6 cellular contexts compared by ENCODE assay signal in genomic region chr11:57641426-57641825, GRCh38. TPM values are rescaled to one million over a fixed set of nuclear protein-coding genes. Genes with fewer than 3 reads are reported as not detected.
DNase-seq lines count a peak whose midpoint lies in the region; ATAC-seq, FAIRE-seq and TF ChIP-seq lines count a peak whose summit lies in the region.

No MANE protein-coding gene starts in this region.

- peak; percentile 68 for TF ChIP-seq CTCF in cardiac fibroblast (IDR thresholded peaks at IDR 0.05; ENCODE audit: low read depth, low read length)

- no peak for ATAC-seq in GM21737 (IDR thresholded peaks at IDR 0.05; ENCODE audit: unreplicated experiment)

- DNase-seq in GM12892 (ENCODE audit: insufficient read length) (no peak), NCI-H2081 treated with DMSO at 0.1 percent for 48 hours (lab: John Stamatoyannopoulos, UW) (peak; percentile 23), cardiac fibroblast (ENCODE audit: low read depth in 2 of 2) (peak; percentile 78 to 81), putamen (ENCODE audit: low spot score) (peak; percentile 43)
- no peak for DNase-seq in stimulated activated CD4-positive, alpha-beta T cell treated with anti-CD3 and anti-CD28 coated beads, Interleukin-2, amount 100 ng/mL, for 24 hours

- FAIRE-seq in GM12892 (lab: Jason Lieb, UNC), result peak; percentile 85

- no peak for TF ChIP-seq POLR2A in GM12892 (IDR thresholded peaks at IDR 0.05; ENCODE audit: low read depth, low read length)

- no peak overlapping the region for H3K4me3 ChIP-seq in cardiac fibroblast (replicated peaks in 1 of 2; ENCODE audit: low read depth in 2 of 2, low read length in 2 of 2)

RNA-seq across cellular contexts. Expression of gene YPEL4, which starts 8.3 kb away (rescaled TPM):
- polyA plus RNA-seq in GM12892 (2012; ENCODE audit: missing spikeins), result 0.49 TPM

RNA-seq across cellular contexts. Expression of gene CLP1, which starts 16.1 kb away (rescaled TPM):
- polyA plus RNA-seq in GM12892 (2012; ENCODE audit: missing spikeins), result 19.3 TPM

RNA-seq across cellular contexts. Expression of gene ZDHHC5, which starts 26.5 kb away (rescaled TPM):
- polyA plus RNA-seq in GM12892 (2012; ENCODE audit: missing spikeins), result 23.5 TPM

RNA-seq across cellular contexts. Expression of gene SERPING1, which starts 43.9 kb away (rescaled TPM):
- polyA plus RNA-seq in GM12892 (2012; ENCODE audit: missing spikeins), result not detected

Comparison
In these comparisons a context has a peak if more than half of its experiments do, and no peak if none do; other contexts are left out.
1. DNase-seq: peak in NCI-H2081 treated with DMSO at 0.1 percent for 48 hours (single experiment), cardiac fibroblast (2 of 2) and putamen (single experiment); none in GM12892 (single experiment) and stimulated activated CD4-positive, alpha-beta T cell treated with anti-CD3 and anti-CD28 coated beads, Interleukin-2, amount 100 ng/mL, for 24 hours (0 of 2).